8 cellular contexts compared by ENCODE assay signal in genomic region chr2:101308432-101309210, GRCh38. TPM values are rescaled to one million over a fixed set of nuclear protein-coding genes. Genes with fewer than 3 reads are reported as not detected.
DNase-seq lines count a peak whose midpoint lies in the region; ATAC-seq lines count a peak whose summit lies in the region.

Gene RNF149 (minus strand): TSS chr2:101308701. CDS start chr2:101308588, 113 bp downstream.

- H3K27me3 ChIP-seq in right cardiac atrium (ENCODE audit: control insufficient read depth, insufficient read depth) (no peaks in the 10 kb centered on the region), aorta (ENCODE audit: control insufficient read depth in 1 of 2, insufficient read depth in 2 of 2, low read length in 1 of 2) (no peaks in the 10 kb centered on the region)

- H3K27ac ChIP-seq in angular gyrus (ENCODE audit: low read depth, low read length) (peak within 1 kb of the TSS; percentile 92), right cardiac atrium (ENCODE audit: low read length) (peak within 1 kb of the TSS; percentile 71), aorta (ENCODE audit: low read depth in 1 of 2, low read length in 2 of 2) (peak within 1 kb of the TSS; percentile 8 to 64)

- WGBS in right cardiac atrium, result 4% methylated on average over 76 of the region's 76 CpGs
- WGBS in aorta, 2 donors, result 4% methylated on average over 71 to 76 of the region's 76 CpGs

- no peaks in the 10 kb centered on the region for H3K36me3 ChIP-seq in aorta (ENCODE audit: control insufficient read depth in 1 of 2, insufficient read depth in 2 of 2, low read length in 1 of 2)

- H3K9me3 ChIP-seq in right cardiac atrium (ENCODE audit: control insufficient read depth, low read length) (no peaks in the 10 kb centered on the region), aorta (ENCODE audit: control insufficient read depth, low read length) (no peaks in the 10 kb centered on the region)

- H3K4me1 ChIP-seq in right cardiac atrium (ENCODE audit: control insufficient read depth, insufficient read depth, low read length) (peaks cover 13% of the 10 kb centered on the region), aorta (ENCODE audit: control insufficient read depth in 1 of 2, insufficient read depth in 2 of 2, low read length in 2 of 2) (peaks cover 0 to 3% of the 10 kb centered on the region in 2 donors)

- DNase-seq in NCI-H187 treated with DMSO at 0.1 percent for 48 hours (lab: John Stamatoyannopoulos, UW) (peak; percentile 19), T-helper 2 cell (peak; percentile 86 to 92 (median 89)), right cardiac atrium (peak; percentile 95 to 98 (median 98)), renal cortical epithelial cell (ENCODE audit: low read depth) (peak; percentile 68), aorta (peak; percentile 97 to 98)

- peak; percentile 67 for ATAC-seq in GM18502 (IDR thresholded peaks at IDR 0.05; ENCODE audit: poor library complexity, unreplicated experiment)
- ATAC-seq in HG02943 (IDR thresholded peaks at IDR 0.05; ENCODE audit: low read depth, unreplicated experiment), result peak; percentile 51
- peak; percentile 96 to 97 for ATAC-seq in right cardiac atrium
- ATAC-seq in aorta (ENCODE audit: low FRiP score), result peak; percentile 97

- H3K4me3 ChIP-seq in right cardiac atrium (ENCODE audit: low read length), result peak within 1 kb of the TSS; percentile 70
- peak within 1 kb of the TSS; percentile 56 to 80 for H3K4me3 ChIP-seq in aorta (ENCODE audit: low read length in 2 of 2)

- intact Hi-C loops in right cardiac atrium (cut with DNase I) (no loop called here), aorta (cut with DNase I) (loop anchor here in 1 of 2 donors (1.0 kb wide), 1 partner anchor 56 kb away; the partner anchor contains the start of gene CNOT11)

RNA-seq across cellular contexts. Expression of gene RNF149, which starts in this region (rescaled TPM):
- total RNA-seq in right cardiac atrium, result 10 to 100 TPM; 18.0 to 40.6 (median 23.2) TPM
- 22.7 TPM for polyA plus RNA-seq in right cardiac atrium
- total RNA-seq in renal cortical epithelial cell, result 81.3 and 82.4 TPM in 2 replicates
- total RNA-seq in aorta, result 10 to 100 TPM; 71.6 to 92.1 TPM
- polyA plus RNA-seq in aorta, result 10 to 100 TPM; 22.9 to 34.2 TPM

Comparison
In these comparisons a context has a peak if more than half of its experiments do, and no peak if none do; other contexts are left out.
1. Peak in every context shown above with its lines: DNase-seq, ATAC-seq, H3K4me3 ChIP-seq and H3K27ac ChIP-seq.
2. DNase-seq: peak in every context shown above with its lines; median percentile 98 in right cardiac atrium; 98 in aorta; 89 in T-helper 2 cell; 68 in renal cortical epithelial cell; 19 in NCI-H187 treated with DMSO at 0.1 percent for 48 hours.
3. H3K27ac ChIP-seq: peak in every context shown above with its lines; median percentile 92 in angular gyrus; 71 in right cardiac atrium; 36 in aorta.